In genomic region chr6:24951831-24952299, GRCh38 we compare ENCODE assay signal across 12 cellular contexts. TPM values are rescaled to one million over a fixed set of nuclear protein-coding genes. Genes with fewer than 3 reads are reported as not detected.
DNase-seq lines count a peak whose midpoint lies in the region; ATAC-seq and TF ChIP-seq lines count a peak whose summit lies in the region.
"Had no signal": no experiment of that assay in that cellular context is flagged by ENCODE, and none has a peak within 500 bp of the region (broad histone marks: within the 10 kb centered on the region; RNA-seq: fewer than 3 reads in every experiment).

No MANE protein-coding gene starts in this region.

- peaks cover 18% of the 10 kb centered on the region for H3K4me1 ChIP-seq in MM.1S (ENCODE audit: low read length)
- H3K4me1 ChIP-seq in breast epithelium, result no peaks in the 10 kb centered on the region
- H3K4me1 ChIP-seq: SJCRH30 had no signal

- peak overlapping the region; percentile 78 for H3K27ac Mint-ChIP-seq in activated CD8-positive, alpha-beta T cell treated with anti-CD3 and anti-CD28 coated beads for 36 hours
- peak overlapping the region; percentile 99 for H3K27ac Mint-ChIP-seq in memory B cell

- TF ChIP-seq CTCF in activated CD8-positive, alpha-beta T cell treated with anti-CD3 and anti-CD28 coated beads for 36 hours (IDR thresholded peaks at IDR 0.05), result no peak
- no peak for TF ChIP-seq CTCF in MM.1S (IDR thresholded peaks at IDR 0.05; ENCODE audit: low read length)
- TF ChIP-seq CTCF in breast epithelium (IDR thresholded peaks at IDR 0.05), result no peak

- H3K36me3 ChIP-seq in MM.1S (replicated peaks; ENCODE audit: insufficient read depth, low read length) (no peaks in the 10 kb centered on the region), breast epithelium (no peaks in the 10 kb centered on the region)
- H3K36me3 ChIP-seq: SJCRH30 had no signal

- peaks cover 12% of the 10 kb centered on the region for H3K9me3 Mint-ChIP-seq in activated CD8-positive, alpha-beta T cell treated with anti-CD3 and anti-CD28 coated beads for 36 hours
- peaks cover 7% of the 10 kb centered on the region for H3K9me3 Mint-ChIP-seq in memory B cell

- no peaks in the 10 kb centered on the region for H3K9me2 ChIP-seq in MM.1S (replicated peaks; ENCODE audit: insufficient read depth, low read length)

- peak; percentile 95 for DNase-seq in GF-D8 (lab: John Stamatoyannopoulos, UW)
- DNase-seq in MV-4-11 (lab: John Stamatoyannopoulos, UW), result peak; percentile 98
- DNase-seq in activated CD8-positive, alpha-beta T cell treated with anti-CD3 and anti-CD28 coated beads for 36 hours, result no peak
- peak in 1 of 2 donors; percentile 62 for DNase-seq in memory B cell (ENCODE audit: low spot score in 2 of 2)
- DNase-seq in mesenteric fat pad (ENCODE audit: low spot score), result no peak
- DNase-seq in MM.1S, result no peak
- no peak for DNase-seq in NCI-H69 (lab: John Stamatoyannopoulos, UW)
- no peak for DNase-seq in breast epithelium (ENCODE audit: low spot score in 2 of 2)
- DNase-seq: DMS79 treated with DMSO at 0.1 percent for 48 hours, NCI-H187, posterior cingulate gyrus, SJCRH30 had no signal

- H3K36me3 Mint-ChIP-seq in activated CD8-positive, alpha-beta T cell treated with anti-CD3 and anti-CD28 coated beads for 36 hours (ENCODE audit: low read depth), result peaks cover 12% of the 10 kb centered on the region
- peaks cover 7% of the 10 kb centered on the region for H3K36me3 Mint-ChIP-seq in memory B cell

- peak; percentile 29 for ATAC-seq in activated CD8-positive, alpha-beta T cell treated with anti-CD3 and anti-CD28 coated beads for 36 hours
- ATAC-seq in memory B cell (ENCODE audit: low read depth), result peak; percentile 68

- no peaks in the 10 kb centered on the region for H4K20me1 ChIP-seq in MM.1S (ENCODE audit: insufficient read depth, low read length)

- no peak overlapping the region for H3K9ac ChIP-seq in MM.1S (ENCODE audit: low read length)

- H3K27me3 ChIP-seq in MM.1S (replicated peaks; ENCODE audit: insufficient read depth, low read length) (no peaks in the 10 kb centered on the region), breast epithelium (no peaks in the 10 kb centered on the region)
- H3K27me3 ChIP-seq: SJCRH30 had no signal

- H3K27ac ChIP-seq in MM.1S (ENCODE audit: low read length), result no peak overlapping the region
- no peak overlapping the region for H3K27ac ChIP-seq in breast epithelium
- H3K27ac ChIP-seq: SJCRH30 had no signal

- H3K27me3 Mint-ChIP-seq in activated CD8-positive, alpha-beta T cell treated with anti-CD3 and anti-CD28 coated beads for 36 hours, result no peaks in the 10 kb centered on the region
- no peaks in the 10 kb centered on the region for H3K27me3 Mint-ChIP-seq in memory B cell

- H3K4me2 ChIP-seq in MM.1S (ENCODE audit: low read depth, low read length), result no peak overlapping the region

- H3K4me1 Mint-ChIP-seq in activated CD8-positive, alpha-beta T cell treated with anti-CD3 and anti-CD28 coated beads for 36 hours (ENCODE audit: low read depth), result peaks cover 88% of the 10 kb centered on the region
- H3K4me1 Mint-ChIP-seq in memory B cell, result peaks cover 65% of the 10 kb centered on the region

- H2AFZ ChIP-seq in MM.1S (ENCODE audit: low read length), result no peak overlapping the region

- no peak for TF ChIP-seq POLR2A in breast epithelium (IDR thresholded peaks at IDR 0.05)

- H3K9me3 ChIP-seq in MM.1S (replicated peaks; ENCODE audit: insufficient read depth, low read length), result no peaks in the 10 kb centered on the region
- H3K9me3 ChIP-seq in breast epithelium, result no peaks in the 10 kb centered on the region
- H3K9me3 ChIP-seq: SJCRH30 had no signal

- H3K4me3 Mint-ChIP-seq in activated CD8-positive, alpha-beta T cell treated with anti-CD3 and anti-CD28 coated beads for 36 hours, result peak overlapping the region; percentile 57
- peak overlapping the region; percentile 69 for H3K4me3 Mint-ChIP-seq in memory B cell

- no peaks in the 10 kb centered on the region for H3F3A ChIP-seq in MM.1S (ENCODE audit: insufficient read depth, low read length)

- H3K4me3 ChIP-seq in MM.1S (ENCODE audit: low read length) (no peak overlapping the region), breast epithelium (no peak overlapping the region)
- H3K4me3 ChIP-seq: SJCRH30 had no signal

- CTCF ChIA-PET in activated CD8-positive, alpha-beta T cell treated with anti-CD3 and anti-CD28 coated beads for 36 hours (lab: Charles Lee), result interaction anchor here (0.9 to 11.0 kb wide), 8 partner anchors 10 to 83 kb away, joined by 3 to 155 read pairs (median 6); partner anchors contain the start of gene RIPOR2

- no peaks in the 10 kb centered on the region for H3K79me2 ChIP-seq in MM.1S (ENCODE audit: low read length)

- intact Hi-C loops in activated CD8-positive, alpha-beta T cell treated with anti-CD3 and anti-CD28 coated beads for 36 hours (cut with micrococcal nuclease), result no loop called here
- intact Hi-C loops in breast epithelium (cut with DNase I; ENCODE audit: low total_unique reads), result no loop called here

- POLR2A ChIA-PET in activated CD8-positive, alpha-beta T cell treated with anti-CD3 and anti-CD28 coated beads for 36 hours (lab: Charles Lee), result interaction anchor here (0.8 to 5.9 kb wide), 7 partner anchors 10 to 42 kb away, joined by 3 to 80 read pairs (median 4); partner anchors contain the start of gene RIPOR2

RNA-seq across cellular contexts. Expression of gene RIPOR2, which starts 16.1 kb away (rescaled TPM):
- total RNA-seq in activated CD8-positive, alpha-beta T cell treated with anti-CD3 and anti-CD28 coated beads for 36 hours, result 10 to 100 TPM; 88.3 to 96.3 TPM
- total RNA-seq in mesenteric fat pad (28.2 TPM), breast epithelium (10 to 100 TPM; 13.8 to 70.5 (median 29.2) TPM)

Comparison
In these comparisons a context has a peak if more than half of its experiments do, and no peak if none do; other contexts are left out.
1. DNase-seq: peak in GF-D8 (single experiment) and MV-4-11 (single experiment); none in activated CD8-positive, alpha-beta T cell treated with anti-CD3 and anti-CD28 coated beads for 36 hours (single experiment), mesenteric fat pad (single experiment), MM.1S (single experiment), NCI-H69 (single experiment) and breast epithelium (0 of 2).